Comparison of ENCODE assay signal across 26 cellular contexts in genomic region chr6:161677188-161677587, GRCh38.
"Had no signal": no experiment of that assay in that cellular context is flagged by ENCODE, and none has a peak within 500 bp of the region (broad histone marks: within the 10 kb centered on the region; RNA-seq: fewer than 3 reads in every experiment).

No MANE protein-coding gene starts in this region.

- H2AFZ ChIP-seq: neural progenitor cell had no signal

- H3K27me3 ChIP-seq: left lung, neural progenitor cell, right atrium auricular region, suprapubic skin, transverse colon, vagina had no signal

- H3K9me3 ChIP-seq: left lung, mucosa of descending colon, prostate gland, right atrium auricular region, suprapubic skin, transverse colon, vagina had no signal

- H3K9ac ChIP-seq: neural progenitor cell had no signal

- H3K27ac ChIP-seq: left lung, neural progenitor cell, prostate gland, right atrium auricular region, suprapubic skin, transverse colon, vagina had no signal

- H3K4me3 ChIP-seq: left lung, mucosa of descending colon, neural progenitor cell, prostate gland, right atrium auricular region, smooth muscle cell, suprapubic skin, transverse colon, vagina had no signal

- ATAC-seq: effector memory CD8-positive, alpha-beta T cell; left cardiac atrium; left lung; mucosa of descending colon; sciatic nerve; stimulated activated naive CD8-positive, alpha-beta T cell treated with anti-CD3 and anti-CD28 coated beads, Interleukin-15, amount 100 ng/mL, for 72 hours had no signal

- H3K4me1 ChIP-seq: left lung, prostate gland, right atrium auricular region, suprapubic skin, transverse colon, vagina had no signal

- H3K4me2 ChIP-seq: neural progenitor cell, smooth muscle cell had no signal

- H3K36me3 ChIP-seq: left lung, neural progenitor cell, prostate gland, right atrium auricular region, suprapubic skin, transverse colon, vagina had no signal

- FAIRE-seq: endometrium, frontal cortex had no signal

- DNase-seq: cortex of kidney; effector memory CD8-positive, alpha-beta T cell; erythroblast; head of caudate nucleus; left cardiac atrium; left lung; mesenchymal stem cell; mucosa of descending colon; naive B cell; nucleus accumbens; stimulated activated CD4-positive, alpha-beta T cell treated with anti-CD3 and anti-CD28 coated beads, Interleukin-12 subunit alpha, Interleukin-12 subunit beta, amount 100 ng/mL, for 4 hours; stimulated activated CD4-positive, alpha-beta T cell treated with anti-CD3 and anti-CD28 coated beads, Interleukin-1b, Interleukin-23, amount 100 ng/mL, for 48 hours; stimulated activated CD4-positive, alpha-beta T cell treated with anti-CD3 and anti-CD28 coated beads, Interleukin-4, amount 100 ng/mL, for 1 hour; stimulated activated CD8-positive, alpha-beta memory T cell treated with anti-CD3 and anti-CD28 coated beads, Interleukin-4, amount 100 ng/mL, for 48 hours; stimulated activated naive CD4-positive, alpha-beta T cell; stimulated activated naive CD8-positive, alpha-beta T cell treated with anti-CD3 and anti-CD28 coated beads, Interleukin-15, amount 100 ng/mL, for 72 hours; transverse colon had no signal
